1 cellular context compared by ENCODE assay signal in genomic region chr15:41558400-41559238, GRCh38.
A peak's percentile ranks its signal among the peaks of the same experiment; 100 is the strongest.
TF ChIP-seq lines count a peak whose summit lies in the region.

TYRO3 (plus strand) TSS chr15:41559212; CDS start chr15:41559258, 46 bp downstream.

TF ChIP-seq in HEK293, 187 proteins besides CTCF, POLR2A, EP300 and RAD21 (continued from another document):
- TF ChIP-seq ZNF18 (tag by site-specific recombination; IDR thresholded peaks at IDR 0.05) = no peak
- peak; percentile 72 for TF ChIP-seq ZBTB20 (tag by site-specific recombination; IDR thresholded peaks at IDR 0.05)
- TF ChIP-seq IKZF3 (tag by site-specific recombination; IDR thresholded peaks at IDR 0.05) = 0 out of 2 replicates have a peak, but pooled peaks have one; percentile 8
- peak; percentile 29; the same call in 1 of the 2 replicates for TF ChIP-seq GLIS2 (tag by site-specific recombination; IDR thresholded peaks at IDR 0.05)
- TF ChIP-seq ZNF26 (tag by site-specific recombination; IDR thresholded peaks at IDR 0.05) = no peak
- no peak for TF ChIP-seq ZNF664 (tag by site-specific recombination; IDR thresholded peaks at IDR 0.05)
- TF ChIP-seq SP7 (tag by site-specific recombination; IDR thresholded peaks at IDR 0.05) = 0 out of 2 replicates have a peak, but pooled peaks have one; percentile 5
- 0 out of 2 replicates have a peak, but pooled peaks have one; percentile 23 for TF ChIP-seq KLF9 (tag by site-specific recombination; IDR thresholded peaks at IDR 0.05; ENCODE audit: low read depth)
- TF ChIP-seq ZSCAN23 (tag by site-specific recombination; IDR thresholded peaks at IDR 0.05) = no peak
- TF ChIP-seq ZSCAN16 (tag by site-specific recombination; IDR thresholded peaks at IDR 0.05) = no peak
- peak; percentile 68 for TF ChIP-seq ZNF335 (tag by site-specific recombination; conservative IDR thresholded peaks at IDR 0.05)
- no peak for TF ChIP-seq ZNF132 (tag by site-specific recombination; IDR thresholded peaks at IDR 0.05; ENCODE audit: borderline replicate concordance)
- no peak for TF ChIP-seq OVOL3 (tag by site-specific recombination; IDR thresholded peaks at IDR 0.05)
TF ChIP-seq in HEK293: peak in this region for 15.
